In genomic region chr4:72864898-72865297, GRCh38 we compare ENCODE assay signal across 22 cellular contexts.
DNase-seq lines count a peak whose midpoint lies in the region.
"Had no signal": no experiment of that assay in that cellular context is flagged by ENCODE, and none has a peak within 500 bp of the region (broad histone marks: within the 10 kb centered on the region; RNA-seq: fewer than 3 reads in every experiment).

No MANE protein-coding gene starts in this region.

- no peaks in the 10 kb centered on the region for H3K36me3 Mint-ChIP-seq in activated T-cell treated with anti-CD3 and anti-CD28 coated beads, Interleukin-2, amount 50 U/mL, for 24 hours (ENCODE audit: low read depth)
- H3K36me3 Mint-ChIP-seq in activated naive CD4-positive, alpha-beta T cell treated with anti-CD3 and anti-CD28 coated beads for 36 hours (ENCODE audit: low read depth): no peaks in the 10 kb centered on the region
- H3K36me3 Mint-ChIP-seq: CD4-positive, alpha-beta memory T cell had no signal

- no peaks in the 10 kb centered on the region for H3K27me3 ChIP-seq in GM23248 (replicated peaks; ENCODE audit: insufficient read depth)

- H3K9me3 Mint-ChIP-seq in activated T-cell treated with anti-CD3 and anti-CD28 coated beads, Interleukin-2, amount 50 U/mL, for 24 hours: peaks cover 10% of the 10 kb centered on the region
- peaks cover 6% of the 10 kb centered on the region for H3K9me3 Mint-ChIP-seq in activated naive CD4-positive, alpha-beta T cell treated with anti-CD3 and anti-CD28 coated beads for 36 hours

- H3K27me3 Mint-ChIP-seq in activated T-cell treated with anti-CD3 and anti-CD28 coated beads, Interleukin-2, amount 50 U/mL, for 24 hours: no peaks in the 10 kb centered on the region
- peaks cover 3% of the 10 kb centered on the region for H3K27me3 Mint-ChIP-seq in activated naive CD4-positive, alpha-beta T cell treated with anti-CD3 and anti-CD28 coated beads for 36 hours (ENCODE audit: low read depth)

- in situ Hi-C loops in GM23248 (cut with MboI): no loop called here

- DNase-seq in activated T-cell treated with anti-CD3 and anti-CD28 coated beads, Interleukin-2, amount 50 U/mL, for 24 hours: no peak
- no peak for DNase-seq in activated T-cell treated with anti-CD3 and anti-CD28 coated beads, Interleukin-2, amount 50 U/mL, for 48 hours
- no peak for DNase-seq in activated naive CD4-positive, alpha-beta T cell treated with anti-CD3 and anti-CD28 coated beads for 36 hours
- DNase-seq in activated naive CD4-positive, alpha-beta T cell treated with anti-CD3 and anti-CD28 coated beads, Interleukin-2, amount 50 U/mL, for 16 hours: no peak
- DNase-seq in EH (ENCODE audit: low read depth): peak; percentile 50
- DNase-seq in GM23248: peak; percentile 27
- DNase-seq in Ammon's horn (ENCODE audit: low spot score): no peak
- DNase-seq: 8988T; ACHN; AML-193; C1 segment of cervical spinal cord; Calu3; CD4-positive, alpha-beta memory T cell; COR-L47; DMS53; DMS79 treated with DMSO at 0.1 percent for 48 hours; GDM1; GOT3; HFFc6 had no signal

- no peaks in the 10 kb centered on the region for H3K4me1 ChIP-seq in GM23248 (ENCODE audit: insufficient read depth)
- H3K4me1 ChIP-seq: A549, HAP-1 had no signal

- H3K79me2 ChIP-seq in GM23248 (ENCODE audit: insufficient read depth): no peaks in the 10 kb centered on the region

- no peak overlapping the region for H3K4me2 ChIP-seq in GM23248 (ENCODE audit: unreplicated experiment)
- H3K4me2 ChIP-seq: A549 had no signal

- H3K9me2 ChIP-seq in GM23248 (ENCODE audit: insufficient read depth): no peaks in the 10 kb centered on the region

- no peaks in the 10 kb centered on the region for H3K36me3 ChIP-seq in GM23248 (ENCODE audit: low read depth)
- H3K36me3 ChIP-seq: HAP-1 had no signal

- peak overlapping the region; percentile 19 for H3K27ac Mint-ChIP-seq in activated T-cell treated with anti-CD3 and anti-CD28 coated beads, Interleukin-2, amount 50 U/mL, for 24 hours
- peak overlapping the region; percentile 75 for H3K27ac Mint-ChIP-seq in activated naive CD4-positive, alpha-beta T cell treated with anti-CD3 and anti-CD28 coated beads for 36 hours
- H3K27ac Mint-ChIP-seq: CD4-positive, alpha-beta memory T cell; HFFc6 had no signal

- no peaks in the 10 kb centered on the region for H4K20me1 ChIP-seq in GM23248 (ENCODE audit: insufficient read depth)

- no peak overlapping the region for H3K4me3 Mint-ChIP-seq in activated T-cell treated with anti-CD3 and anti-CD28 coated beads, Interleukin-2, amount 50 U/mL, for 24 hours
- H3K4me3 Mint-ChIP-seq in activated naive CD4-positive, alpha-beta T cell treated with anti-CD3 and anti-CD28 coated beads for 36 hours: no peak overlapping the region
- H3K4me3 Mint-ChIP-seq: CD4-positive, alpha-beta memory T cell; HFFc6 had no signal

- H3K4me3 ChIP-seq in GM23248: no peak overlapping the region
- H3K4me3 ChIP-seq: A549, GM12878, HAP-1 had no signal

- H3K4me1 Mint-ChIP-seq in activated T-cell treated with anti-CD3 and anti-CD28 coated beads, Interleukin-2, amount 50 U/mL, for 24 hours (ENCODE audit: low read depth): peaks cover 10% of the 10 kb centered on the region
- peaks cover 6% of the 10 kb centered on the region for H3K4me1 Mint-ChIP-seq in activated naive CD4-positive, alpha-beta T cell treated with anti-CD3 and anti-CD28 coated beads for 36 hours (ENCODE audit: low read depth)
- H3K4me1 Mint-ChIP-seq: CD4-positive, alpha-beta memory T cell had no signal

- H3K9me3 ChIP-seq in GM23248 (ENCODE audit: low read depth): no peaks in the 10 kb centered on the region
- H3K9me3 ChIP-seq: A549, HAP-1 had no signal

- H2AFZ ChIP-seq in GM23248: no peak overlapping the region

- CTCF ChIA-PET in activated naive CD4-positive, alpha-beta T cell treated with anti-CD3 and anti-CD28 coated beads for 36 hours (lab: Charles Lee): no interaction called here

- H3F3A ChIP-seq in GM23248 (ENCODE audit: insufficient read depth): no peaks in the 10 kb centered on the region

- no peak overlapping the region for H3K27ac ChIP-seq in GM23248
- H3K27ac ChIP-seq: A549 had no signal

- intact Hi-C loops in activated naive CD4-positive, alpha-beta T cell treated with anti-CD3 and anti-CD28 coated beads for 36 hours (cut with micrococcal nuclease): no loop called here

- H3K9ac ChIP-seq in GM23248: no peak overlapping the region

Comparison
In these comparisons a context has a peak if more than half of its experiments do, and no peak if none do; other contexts are left out.
1. DNase-seq: peak in EH (single experiment) and GM23248 (single experiment); none in activated T-cell treated with anti-CD3 and anti-CD28 coated beads, Interleukin-2, amount 50 U/mL, for 24 hours (single experiment), activated T-cell treated with anti-CD3 and anti-CD28 coated beads, Interleukin-2, amount 50 U/mL, for 48 hours (0 of 2), activated naive CD4-positive, alpha-beta T cell treated with anti-CD3 and anti-CD28 coated beads for 36 hours (single experiment), activated naive CD4-positive, alpha-beta T cell treated with anti-CD3 and anti-CD28 coated beads, Interleukin-2, amount 50 U/mL, for 16 hours (single experiment) and Ammon's horn (single experiment).